8 cellular contexts compared by ENCODE assay signal in genomic region chr7:143381427-143382125, GRCh38. TPM values are rescaled to one million over a fixed set of nuclear protein-coding genes. Genes with fewer than 3 reads are reported as not detected.
A peak's percentile ranks its signal among the peaks of the same experiment; 100 is the strongest.
DNase-seq lines count a peak whose midpoint lies in the region; ATAC-seq and TF ChIP-seq lines count a peak whose summit lies in the region.
"Had no signal": no experiment of that assay in that cellular context is flagged by ENCODE, and none has a peak within 500 bp of the region (broad histone marks: within the 10 kb centered on the region; RNA-seq: fewer than 3 reads in every experiment).

No MANE protein-coding gene starts in this region.

- H3K4me1 Mint-ChIP-seq in T-helper 17 cell, result peaks cover 24% of the 10 kb centered on the region

- H3K36me3 Mint-ChIP-seq in T-helper 17 cell (ENCODE audit: low read depth), result no peaks in the 10 kb centered on the region

- peak; percentile 8 for ATAC-seq in GM21825 (IDR thresholded peaks at IDR 0.05; ENCODE audit: unreplicated experiment)
- no peak for ATAC-seq in T-helper 17 cell

- H3K9me3 ChIP-seq in iPS DF 6.9 (ENCODE audit: control insufficient read depth, insufficient read depth, low read length) (no peaks in the 10 kb centered on the region), T-helper 17 cell (ENCODE audit: control insufficient read depth, low read length, poor library complexity, severe bottlenecking) (no peaks in the 10 kb centered on the region)

- peaks cover 12% of the 10 kb centered on the region for H3K4me1 ChIP-seq in KMS-11 (ENCODE audit: low read depth, poor library complexity, severe bottlenecking)
- peaks cover 4% of the 10 kb centered on the region for H3K4me1 ChIP-seq in iPS DF 6.9 (ENCODE audit: control insufficient read depth, insufficient read depth, low read length)

- H3K27ac ChIP-seq in KMS-11, result peak overlapping the region; percentile 56; the same call in 1 of the 2 replicates
- H3K27ac ChIP-seq in iPS DF 6.9 (ENCODE audit: low read length), result no peak overlapping the region

- H3K4me3 ChIP-seq in GM12875 (ENCODE audit: low read depth, low read length), result peak overlapping the region; percentile 77
- H3K4me3 ChIP-seq in KMS-11 (IDR thresholded peaks at IDR 0.05; ENCODE audit: insufficient read depth, low read depth, low read length), result no peak overlapping the region
- H3K4me3 ChIP-seq in iPS DF 6.9 (ENCODE audit: low read length), result peak overlapping the region; percentile 97
- peak overlapping the region; percentile 93 for H3K4me3 ChIP-seq in retinal pigment epithelial cell (ENCODE audit: low read length)

- DNase-seq in amniotic epithelial cell (ENCODE audit: low read depth) (peak; percentile 67), iPS DF 6.9 (ENCODE audit: low read depth, low spot score) (no peak), retinal pigment epithelial cell (ENCODE audit: low read depth) (no peak), T-helper 17 cell (no peak)

- no peaks in the 10 kb centered on the region; the same call in 1 of the 2 replicates for H3K79me2 ChIP-seq in KMS-11 (ENCODE audit: insufficient read depth, low read depth)

- H3K27ac Mint-ChIP-seq in T-helper 17 cell, result no peak overlapping the region

- no peaks in the 10 kb centered on the region for H3K27me3 Mint-ChIP-seq in T-helper 17 cell

- WGBS in iPS DF 6.9 (ENCODE audit: insufficient coverage, insufficient read length), result no CpG with 5 or more reads among the region's 64 CpGs

- H2AFZ ChIP-seq in KMS-11 (ENCODE audit: low read depth), result peak overlapping the region; percentile 99

- H3K9ac ChIP-seq in KMS-11, result peak overlapping the region; percentile 80

- H3K4me3 Mint-ChIP-seq in T-helper 17 cell, result no peak overlapping the region

- H3K36me3 ChIP-seq in KMS-11 (ENCODE audit: insufficient read depth) (no peaks in the 10 kb centered on the region), iPS DF 6.9 (ENCODE audit: control insufficient read depth, insufficient read depth, low read length) (peaks cover 16% of the 10 kb centered on the region; the same call in 1 of the 2 replicates)

- no peaks in the 10 kb centered on the region for H3K27me3 ChIP-seq in KMS-11 (ENCODE audit: insufficient read depth, low read depth)
- H3K27me3 ChIP-seq in iPS DF 6.9 (ENCODE audit: control insufficient read depth, insufficient read depth, low read length), result no peaks in the 10 kb centered on the region

- no peaks in the 10 kb centered on the region for H4K20me1 ChIP-seq in KMS-11 (ENCODE audit: insufficient read depth)

- no peak for TF ChIP-seq CTCF in GM12875 (IDR thresholded peaks at IDR 0.05; ENCODE audit: borderline replicate concordance, insufficient read depth, low read depth, low read length)
- TF ChIP-seq CTCF in KMS-11 (conservative IDR thresholded peaks at IDR 0.05; ENCODE audit: low read depth, low read length), result no peak
- TF ChIP-seq CTCF in retinal pigment epithelial cell (conservative IDR thresholded peaks at IDR 0.05; ENCODE audit: low read depth, low read length), result no peak

- H3K4me2 ChIP-seq in KMS-11, result peak overlapping the region; percentile 79

RNA-seq across cellular contexts. Expression of gene ZYX, which starts 0.4 kb away (rescaled TPM):
- total RNA-seq in T-helper 17 cell, result 100 to 1,000 TPM; 151 to 165 TPM

RNA-seq across cellular contexts. Expression of gene FAM131B, which starts 19.1 kb away (rescaled TPM):
- total RNA-seq in T-helper 17 cell, result under 1 TPM; 0.23 to 0.42 TPM

RNA-seq across cellular contexts. Expression of gene EPHA1, which starts 27.1 kb away (rescaled TPM):
- total RNA-seq in T-helper 17 cell, result 10 to 100 TPM in 1 of 2 donors, 1 to 10 TPM in 1; 9.4 to 19.7 TPM
- total RNA-seq: glomerular endothelial cell had no signal
